ENCODE assay signal across 11 cellular contexts in genomic region chr3:16441306-16441898, GRCh38.
DNase-seq lines count a peak whose midpoint lies in the region; ATAC-seq and TF ChIP-seq lines count a peak whose summit lies in the region.
"Had no signal": no experiment of that assay in that cellular context is flagged by ENCODE, and none has a peak within 500 bp of the region (broad histone marks: within the 10 kb centered on the region; RNA-seq: fewer than 3 reads in every experiment).

No MANE protein-coding gene starts in this region.

- peaks cover 0 to 6% (median 0%) of the 10 kb centered on the region in 4 donors for H3K4me1 ChIP-seq in Peyer's patch
- no peaks in the 10 kb centered on the region for H3K4me1 ChIP-seq in hepatocyte (ENCODE audit: insufficient read depth)

- no peak for ATAC-seq in HG02623 (IDR thresholded peaks at IDR 0.05; ENCODE audit: unreplicated experiment)

- no peaks in the 10 kb centered on the region for H3K79me2 ChIP-seq in hepatocyte

- DNase-seq in AG08395 (ENCODE audit: low spot score) (peak; percentile 31), LHCN-M2 (ENCODE audit: low read depth) (peak; percentile 83), Peyer's patch (no peak), hepatocyte (ENCODE audit: low spot score) (no peak), C1 segment of cervical spinal cord (lab: John Stamatoyannopoulos, UW) (no peak), NCI-H446 treated with DMSO at 0.1 percent for 48 hours (lab: John Stamatoyannopoulos, UW) (no peak), foreskin fibroblast (no peak)
- DNase-seq: activated CD8-positive, alpha-beta memory T cell treated with anti-CD3 and anti-CD28 coated beads, Interleukin-2, amount 50 U/mL, for 48 hours; occipital lobe; T-helper 1 cell had no signal

- 50% methylated on average over 5 of the region's 5 CpGs for WGBS in hepatocyte (ENCODE audit: low lambda C conversion rate, missing lambda C conversion rate)

- peak overlapping the region; percentile 16 for H3K4me2 ChIP-seq in hepatocyte

- H3K27ac ChIP-seq in Peyer's patch = peak overlapping the region in 3 of 4 donors; percentile 2 to 39 (median 33)
- H3K27ac ChIP-seq in hepatocyte = no peak overlapping the region

- H3K27me3 ChIP-seq in Peyer's patch = no peaks in the 10 kb centered on the region
- H3K27me3 ChIP-seq in hepatocyte = no peaks in the 10 kb centered on the region

- H3K9me2 ChIP-seq in hepatocyte (replicated peaks; ENCODE audit: insufficient read depth) = no peaks in the 10 kb centered on the region

- H2AFZ ChIP-seq in hepatocyte = no peak overlapping the region

- H3K9me3 ChIP-seq in Peyer's patch = no peaks in the 10 kb centered on the region
- H3K9me3 ChIP-seq in hepatocyte (ENCODE audit: low read depth) = no peaks in the 10 kb centered on the region

- H3K36me3 ChIP-seq in Peyer's patch = no peaks in the 10 kb centered on the region
- no peaks in the 10 kb centered on the region for H3K36me3 ChIP-seq in hepatocyte (replicated peaks; ENCODE audit: insufficient read depth, low read depth)

- no peak overlapping the region for H3K4me3 ChIP-seq in Peyer's patch
- no peak overlapping the region for H3K4me3 ChIP-seq in hepatocyte
- peak overlapping the region in 1 of 2 donors; percentile 8 for H3K4me3 ChIP-seq in foreskin fibroblast (ENCODE audit: low read depth in 1 of 2, low read length in 2 of 2)

- no peaks in the 10 kb centered on the region for H4K20me1 ChIP-seq in hepatocyte (ENCODE audit: insufficient read depth, poor library complexity, severe bottlenecking)

- no peak for TF ChIP-seq POLR2A in Peyer's patch (IDR thresholded peaks at IDR 0.05)

- TF ChIP-seq CTCF in Peyer's patch (IDR thresholded peaks at IDR 0.05) (no peak), hepatocyte (IDR thresholded peaks at IDR 0.05; ENCODE audit: poor library complexity) (no peak), foreskin fibroblast (IDR thresholded peaks at IDR 0.05; ENCODE audit: low read depth, low read length) (no peak)

Comparison
In these comparisons a context has a peak if more than half of its experiments do, and no peak if none do; other contexts are left out.
1. DNase-seq: peak in AG08395 (single experiment) and LHCN-M2 (single experiment); none in Peyer's patch (0 of 3), hepatocyte (single experiment), C1 segment of cervical spinal cord (0 of 14), NCI-H446 treated with DMSO at 0.1 percent for 48 hours (single experiment) and foreskin fibroblast (0 of 2).